28 cellular contexts compared by ENCODE assay signal in the genomic region with DNA sequence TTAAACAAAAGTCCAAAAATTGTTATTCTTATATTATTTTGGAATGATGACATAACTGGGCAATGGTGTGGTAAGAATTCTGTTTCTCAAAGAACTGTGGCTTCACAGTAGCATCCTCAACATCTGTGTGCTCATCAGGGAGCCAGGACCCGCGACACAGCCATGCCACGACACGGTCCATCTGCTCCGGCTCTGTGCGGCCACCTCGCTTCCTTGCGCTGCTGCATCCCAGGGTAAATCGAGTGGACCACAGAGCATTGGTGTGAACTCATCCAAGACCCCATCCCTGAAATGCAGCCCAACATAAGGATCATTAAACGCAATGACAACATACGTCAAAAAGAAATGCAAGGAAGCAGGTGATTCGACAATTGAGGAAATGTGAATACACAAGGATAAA.
"Had no signal": no experiment of that assay in that cellular context is flagged by ENCODE, and none has a peak within 500 bp of the region (broad histone marks: within the 10 kb centered on the region; RNA-seq: fewer than 3 reads in every experiment).

No MANE protein-coding gene starts in this region.

- ATAC-seq: effector memory CD8-positive, alpha-beta T cell; esophagus mucosa; foreskin keratinocyte; gastroesophageal sphincter; heart right ventricle; left colon; left lung; left ventricle myocardium superior; lower lobe of right lung; mucosa of descending colon had no signal

- H3K4me3 ChIP-seq: colonic mucosa, esophagus squamous epithelium, gastroesophageal sphincter, heart right ventricle, left lung, lower lobe of right lung, mucosa of descending colon had no signal

- H3K9me3 Mint-ChIP-seq: dendritic cell treated with granulocyte-macrophage colony-stimulating factor and Interleukin-4, amounts not matched to agents 40 ng/mL and 50 ng/mL, for 4 days; effector memory CD8-positive, alpha-beta T cell; endodermal cell; mesothelial cell of epicardium; naive B cell had no signal

- H3K4me3 Mint-ChIP-seq: dendritic cell treated with granulocyte-macrophage colony-stimulating factor and Interleukin-4, amounts not matched to agents 40 ng/mL and 50 ng/mL, for 4 days; effector memory CD8-positive, alpha-beta T cell; endodermal cell; mesothelial cell of epicardium; naive B cell had no signal

- H3K4me1 Mint-ChIP-seq: mesothelial cell of epicardium had no signal

- H3K36me3 ChIP-seq: colonic mucosa, esophagus squamous epithelium, gastroesophageal sphincter, heart right ventricle, left lung, lower lobe of right lung had no signal

- H3K4me1 ChIP-seq: colonic mucosa, lower lobe of right lung had no signal

- H3K27ac ChIP-seq: colonic mucosa, epithelial cell of prostate, esophagus squamous epithelium, foreskin keratinocyte, gastroesophageal sphincter, heart right ventricle, left lung, lower lobe of right lung had no signal

- H3K27ac Mint-ChIP-seq: dendritic cell treated with granulocyte-macrophage colony-stimulating factor and Interleukin-4, amounts not matched to agents 40 ng/mL and 50 ng/mL, for 4 days; endodermal cell; mesothelial cell of epicardium had no signal

- DNase-seq: colonic mucosa; cortex of kidney; effector CD8-positive, alpha-beta T cell; effector memory CD8-positive, alpha-beta T cell; endodermal cell; erythroblast; esophagus squamous epithelium; foreskin keratinocyte; head of caudate nucleus; heart right ventricle; hippocampal formation; kidney glomerular epithelial cell; left colon; left ventricle myocardium superior; lower lobe of right lung; mesenchymal stem cell; mucosa of descending colon; naive B cell had no signal

- FAIRE-seq: endometrium, frontal cortex, islet of Langerhans, keratinocyte had no signal

- H3K27me3 ChIP-seq: colonic mucosa, esophagus squamous epithelium, gastroesophageal sphincter, left lung had no signal

- H3K9me3 ChIP-seq: colonic mucosa, esophagus squamous epithelium, gastroesophageal sphincter, heart right ventricle, left lung, lower lobe of right lung, mucosa of descending colon had no signal
